Comparison of ENCODE assay signal across 8 cellular contexts in the genomic region with DNA sequence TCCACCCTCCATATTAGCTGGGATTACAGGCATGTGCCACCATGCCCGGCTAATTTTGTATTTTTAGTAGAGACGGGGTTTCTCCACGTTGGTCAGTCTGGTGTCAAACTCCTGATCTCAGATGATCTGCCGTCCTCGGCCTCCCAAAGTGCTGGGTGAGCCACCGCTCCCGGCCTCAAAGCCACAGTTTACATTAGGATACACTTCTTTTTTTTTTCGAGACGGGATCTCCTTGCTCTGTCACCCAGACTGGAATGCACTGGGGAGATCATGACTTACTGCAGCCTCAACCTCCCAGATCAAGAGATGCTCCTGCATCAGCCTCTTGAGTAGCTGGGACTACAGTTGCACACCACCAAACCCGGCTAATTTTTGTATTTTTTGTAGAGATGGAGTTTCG.
"Had no signal": no experiment of that assay in that cellular context is flagged by ENCODE, and none has a peak within 500 bp of the region (broad histone marks: within the 10 kb centered on the region; RNA-seq: fewer than 3 reads in every experiment).

No MANE protein-coding gene starts in this region.

- H3K27ac Mint-ChIP-seq: GM23338, HFFc6 had no signal

- H3K4me3 Mint-ChIP-seq: GM23338, HFFc6 had no signal

- H3K4me3 ChIP-seq: GM23338, HAP-1 had no signal

- H3K9me3 ChIP-seq: HAP-1 had no signal

- H3K4me2 ChIP-seq: GM23338, KMS-11 had no signal

- ATAC-seq: GM23338, HCT116 had no signal

- H3K9ac ChIP-seq: KMS-11 had no signal

- DNase-seq: H7, HFFc6, IMR-90, KBM-7 had no signal

- H3K36me3 ChIP-seq: HAP-1 had no signal

- H3K27ac ChIP-seq: KMS-11 had no signal

- H3K9me3 Mint-ChIP-seq: GM23338, HFFc6 had no signal
